13 cellular contexts compared by ENCODE assay signal in the genomic region with DNA sequence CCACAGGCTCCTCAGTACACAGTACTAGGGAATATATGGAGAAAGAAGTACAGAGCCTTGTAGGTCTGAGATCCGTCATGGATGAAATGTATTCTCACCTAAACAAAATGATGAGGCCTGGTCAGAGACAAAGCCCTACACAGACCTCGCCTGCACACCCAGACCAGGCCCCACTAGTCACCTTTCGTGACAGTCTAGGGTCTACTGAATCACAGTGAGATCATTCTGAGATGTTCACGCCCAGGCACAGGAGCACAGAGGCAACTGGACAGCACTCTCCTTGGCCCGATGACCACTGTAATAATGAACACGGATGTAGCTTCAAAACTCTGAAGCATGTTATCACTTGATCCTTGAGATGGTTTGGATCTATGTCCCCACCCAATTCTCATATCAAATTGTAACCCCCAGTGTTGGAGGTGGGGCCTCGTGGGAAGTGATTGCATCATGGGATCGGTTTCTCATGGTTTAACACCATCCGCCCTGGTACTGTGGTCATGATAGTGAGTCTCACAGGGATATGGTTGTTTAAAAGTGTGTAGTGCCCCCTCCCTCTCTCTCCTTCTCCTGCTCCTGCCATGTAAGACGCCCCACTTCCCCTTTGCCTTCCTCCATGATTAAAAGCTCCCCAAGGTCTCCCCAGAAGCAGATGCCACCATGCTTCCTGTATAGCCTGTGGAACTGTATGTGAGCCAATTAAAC. TPM values are rescaled to one million over a fixed set of nuclear protein-coding genes. Genes with fewer than 3 reads are reported as not detected.
DNase-seq lines count a peak whose midpoint lies in the region; ATAC-seq and TF ChIP-seq lines count a peak whose summit lies in the region.
"Had no signal": no experiment of that assay in that cellular context is flagged by ENCODE, and none has a peak within 500 bp of the region (broad histone marks: within the 10 kb centered on the region; RNA-seq: fewer than 3 reads in every experiment).

No MANE protein-coding gene starts in this region.

- DNase-seq in SKM-1 treated with dmso at 0.1 percent for 144 hours (lab: John Stamatoyannopoulos, UW; ENCODE audit: unreplicated experiment): peak; percentile 15
- DNase-seq in SKM-1 (lab: John Stamatoyannopoulos, UW; ENCODE audit: unreplicated experiment): no peak
- no peak for DNase-seq in HFFc6
- peak; percentile 29 to 40 for DNase-seq in activated T-cell treated with anti-CD3 and anti-CD28 coated beads, Interleukin-2, amount 50 U/mL, for 72 hours
- DNase-seq in osteoblast (ENCODE audit: insufficient read length, low spot score, missing footprints): no peak
- DNase-seq in NCI-H2107 (lab: John Stamatoyannopoulos, UW): no peak
- no peak for DNase-seq in RKO (ENCODE audit: low spot score)
- DNase-seq: DMS 273 treated with DMSO at 0.1 percent for 48 hours, glutamatergic neuron, T-helper 9 cell had no signal

- H3K79me2 ChIP-seq in osteoblast (ENCODE audit: insufficient read depth, low read length): peaks cover 97% of the 10 kb centered on the region

- H3K36me3 Mint-ChIP-seq in HFFc6 (ENCODE audit: low read depth): peaks cover 43% of the 10 kb centered on the region
- H3K36me3 Mint-ChIP-seq in activated T-cell treated with anti-CD3 and anti-CD28 coated beads, Interleukin-2, amount 50 U/mL, for 72 hours (ENCODE audit: insufficient read depth in 2 of 2): peaks cover 1 to 6% of the 10 kb centered on the region in 2 donors

- 0 out of 2 replicates have a peak overlapping the region, but pooled peaks have one; percentile 2 for H3K4me3 Mint-ChIP-seq in HFFc6
- H3K4me3 Mint-ChIP-seq in activated T-cell treated with anti-CD3 and anti-CD28 coated beads, Interleukin-2, amount 50 U/mL, for 72 hours: peak overlapping the region; percentile 30 to 69

- peaks cover 5% of the 10 kb centered on the region for H3K36me3 ChIP-seq in osteoblast (ENCODE audit: insufficient read depth, low read length)
- H3K36me3 ChIP-seq: breast epithelium, right atrium auricular region had no signal

- H3K9me3 ChIP-seq in osteoblast (ENCODE audit: low read depth, low read length): no peaks in the 10 kb centered on the region
- H3K9me3 ChIP-seq: breast epithelium, right atrium auricular region had no signal

- no peaks in the 10 kb centered on the region for H3K9me3 Mint-ChIP-seq in HFFc6
- H3K9me3 Mint-ChIP-seq in activated T-cell treated with anti-CD3 and anti-CD28 coated beads, Interleukin-2, amount 50 U/mL, for 72 hours: no peaks in the 10 kb centered on the region

- H3K27ac Mint-ChIP-seq in HFFc6: peak overlapping the region; percentile 84
- H3K27ac Mint-ChIP-seq in activated T-cell treated with anti-CD3 and anti-CD28 coated beads, Interleukin-2, amount 50 U/mL, for 72 hours: peak overlapping the region; percentile 98

- no peak overlapping the region for H3K4me3 ChIP-seq in osteoblast (ENCODE audit: insufficient read depth, low read length)
- H3K4me3 ChIP-seq: breast epithelium, right atrium auricular region had no signal

- H3K27me3 Mint-ChIP-seq in HFFc6 (ENCODE audit: insufficient read depth): peaks cover 4% of the 10 kb centered on the region; the same call in 1 of the 2 replicates
- no peaks in the 10 kb centered on the region for H3K27me3 Mint-ChIP-seq in activated T-cell treated with anti-CD3 and anti-CD28 coated beads, Interleukin-2, amount 50 U/mL, for 72 hours (ENCODE audit: low read depth)

- peaks cover 41% of the 10 kb centered on the region for H3K4me1 ChIP-seq in osteoblast (ENCODE audit: insufficient read depth, low read length)
- H3K4me1 ChIP-seq: breast epithelium, right atrium auricular region had no signal

- H3K27me3 ChIP-seq in osteoblast (ENCODE audit: insufficient read depth, low read length): no peaks in the 10 kb centered on the region
- H3K27me3 ChIP-seq: breast epithelium, right atrium auricular region had no signal

- no peak for TF ChIP-seq CTCF in HFFc6 (IDR thresholded peaks at IDR 0.05)
- TF ChIP-seq CTCF in osteoblast (IDR thresholded peaks at IDR 0.05; ENCODE audit: extremely low read depth, low read depth, low read length): no peak

- peaks cover 62% of the 10 kb centered on the region for H3K4me1 Mint-ChIP-seq in HFFc6 (ENCODE audit: low read depth)
- H3K4me1 Mint-ChIP-seq in activated T-cell treated with anti-CD3 and anti-CD28 coated beads, Interleukin-2, amount 50 U/mL, for 72 hours (ENCODE audit: low read depth): peaks cover 90% of the 10 kb centered on the region

- peak overlapping the region; percentile 81 for H3K27ac ChIP-seq in osteoblast (ENCODE audit: low read depth, low read length)
- H3K27ac ChIP-seq: breast epithelium, right atrium auricular region had no signal

- ATAC-seq in activated T-cell treated with anti-CD3 and anti-CD28 coated beads, Interleukin-2, amount 50 U/mL, for 72 hours (replicated peaks in 1 of 2): peak; percentile 75 to 85
- no peak for ATAC-seq in HG03378 (IDR thresholded peaks at IDR 0.05; ENCODE audit: unreplicated experiment)

- H4K20me1 ChIP-seq in osteoblast (ENCODE audit: insufficient read depth, low read length): no peaks in the 10 kb centered on the region

- H2AFZ ChIP-seq in osteoblast (ENCODE audit: low read length): no peak overlapping the region

- peak overlapping the region; percentile 35 for H3K4me2 ChIP-seq in osteoblast (ENCODE audit: insufficient read depth, low read length)

RNA-seq across cellular contexts. Expression of a gene that starts 15.1 kb away (rescaled TPM):
- 10 to 100 TPM; 61.1 to 78.8 (median 75.8) TPM for total RNA-seq in HFFc6 (2021; fragmentation: NEBNext Ultra II Directional; extraction: Animal tissue kit (Norgen Biotek cat#: 25700))
- total RNA-seq in activated T-cell treated with anti-CD3 and anti-CD28 coated beads, Interleukin-2, amount 50 U/mL, for 72 hours: 100 to 1,000 TPM; 179 to 199 TPM
- total RNA-seq in osteoblast: 33.3 and 38.3 TPM in 2 replicates

Comparison
In these comparisons a context has a peak if more than half of its experiments do, and no peak if none do; other contexts are left out.
1. DNase-seq: peak in SKM-1 treated with dmso at 0.1 percent for 144 hours (single experiment) and activated T-cell treated with anti-CD3 and anti-CD28 coated beads, Interleukin-2, amount 50 U/mL, for 72 hours (2 of 2); none in SKM-1 (single experiment), HFFc6 (single experiment), osteoblast (single experiment), NCI-H2107 (single experiment) and RKO (single experiment).